In genomic region chr1:26190373-26190987, GRCh38 we compare ENCODE assay signal across 9 cellular contexts. TPM values are rescaled to one million over a fixed set of nuclear protein-coding genes. Genes with fewer than 3 reads are reported as not detected.
DNase-seq lines count a peak whose midpoint lies in the region; ATAC-seq and TF ChIP-seq lines count a peak whose summit lies in the region.
"Had no signal": no experiment of that assay in that cellular context is flagged by ENCODE, and none has a peak within 500 bp of the region (broad histone marks: within the 10 kb centered on the region; RNA-seq: fewer than 3 reads in every experiment).

Gene CATSPER4, plus strand, starts transcription at chr1:26190602. Its CDS starts 26 bp downstream, at chr1:26190628.

- H3K27ac Mint-ChIP-seq in CD4-positive, alpha-beta memory T cell, result peak within 1 kb of the TSS in 4 of 7 donors; percentile 36 to 88 (median 66)
- H3K27ac Mint-ChIP-seq in activated naive CD8-positive, alpha-beta T cell treated with anti-CD3 and anti-CD28 coated beads, Interleukin-2, amount 50 U/mL, for 24 hours, result peak within 1 kb of the TSS; percentile 16
- H3K27ac Mint-ChIP-seq in activated T-cell treated with anti-CD3 and anti-CD28 coated beads, Interleukin-2, amount 50 U/mL, for 24 hours, result no peak within 1 kb of the TSS

- H3K4me3 Mint-ChIP-seq in CD4-positive, alpha-beta memory T cell, result no peak within 1 kb of the TSS
- H3K4me3 Mint-ChIP-seq in activated naive CD8-positive, alpha-beta T cell treated with anti-CD3 and anti-CD28 coated beads, Interleukin-2, amount 50 U/mL, for 24 hours, result no peak within 1 kb of the TSS
- no peak within 1 kb of the TSS for H3K4me3 Mint-ChIP-seq in activated T-cell treated with anti-CD3 and anti-CD28 coated beads, Interleukin-2, amount 50 U/mL, for 24 hours

- H3K36me3 ChIP-seq in CD4-positive, alpha-beta memory T cell (ENCODE audit: insufficient read depth, low read length), result no peaks in the 10 kb centered on the region
- H3K36me3 ChIP-seq in right atrium auricular region, result no peaks in the 10 kb centered on the region

- TF ChIP-seq CTCF in HL-60 (IDR thresholded peaks at IDR 0.05; ENCODE audit: insufficient read depth, low read length) (peak; percentile 8), right atrium auricular region (IDR thresholded peaks at IDR 0.05) (peak in 1 of 2 donors; percentile 22)

- H3K4me1 ChIP-seq in CD4-positive, alpha-beta memory T cell (ENCODE audit: insufficient read depth, low read length), result peaks cover 7% of the 10 kb centered on the region
- H3K4me1 ChIP-seq in right atrium auricular region, result no peaks in the 10 kb centered on the region

- H3K4me1 Mint-ChIP-seq in CD4-positive, alpha-beta memory T cell, result peaks cover 6 to 30% (median 14%) of the 10 kb centered on the region in 4 donors
- peaks cover 10% of the 10 kb centered on the region for H3K4me1 Mint-ChIP-seq in activated naive CD8-positive, alpha-beta T cell treated with anti-CD3 and anti-CD28 coated beads, Interleukin-2, amount 50 U/mL, for 24 hours
- no peaks in the 10 kb centered on the region for H3K4me1 Mint-ChIP-seq in activated T-cell treated with anti-CD3 and anti-CD28 coated beads, Interleukin-2, amount 50 U/mL, for 24 hours (ENCODE audit: low read depth)

- no peaks in the 10 kb centered on the region for H3K27me3 Mint-ChIP-seq in CD4-positive, alpha-beta memory T cell
- no peaks in the 10 kb centered on the region for H3K27me3 Mint-ChIP-seq in activated naive CD8-positive, alpha-beta T cell treated with anti-CD3 and anti-CD28 coated beads, Interleukin-2, amount 50 U/mL, for 24 hours
- H3K27me3 Mint-ChIP-seq in activated T-cell treated with anti-CD3 and anti-CD28 coated beads, Interleukin-2, amount 50 U/mL, for 24 hours, result no peaks in the 10 kb centered on the region

- H3K36me3 Mint-ChIP-seq in CD4-positive, alpha-beta memory T cell, result no peaks in the 10 kb centered on the region
- no peaks in the 10 kb centered on the region for H3K36me3 Mint-ChIP-seq in activated naive CD8-positive, alpha-beta T cell treated with anti-CD3 and anti-CD28 coated beads, Interleukin-2, amount 50 U/mL, for 24 hours (ENCODE audit: low read depth)
- no peaks in the 10 kb centered on the region for H3K36me3 Mint-ChIP-seq in activated T-cell treated with anti-CD3 and anti-CD28 coated beads, Interleukin-2, amount 50 U/mL, for 24 hours (ENCODE audit: low read depth)

- H3K9me3 Mint-ChIP-seq in CD4-positive, alpha-beta memory T cell, result peaks cover 0 to 1% (median 0%) of the 10 kb centered on the region in 8 donors
- no peaks in the 10 kb centered on the region for H3K9me3 Mint-ChIP-seq in activated naive CD8-positive, alpha-beta T cell treated with anti-CD3 and anti-CD28 coated beads, Interleukin-2, amount 50 U/mL, for 24 hours
- H3K9me3 Mint-ChIP-seq in activated T-cell treated with anti-CD3 and anti-CD28 coated beads, Interleukin-2, amount 50 U/mL, for 24 hours, result no peaks in the 10 kb centered on the region

- no peaks in the 10 kb centered on the region for H3K27me3 ChIP-seq in CD4-positive, alpha-beta memory T cell (ENCODE audit: insufficient read depth, low read length)
- H3K27me3 ChIP-seq in HL-60 (ENCODE audit: insufficient read depth, poor library complexity, severe bottlenecking) (no peaks in the 10 kb centered on the region), right atrium auricular region (no peaks in the 10 kb centered on the region)

- ATAC-seq in activated naive CD8-positive, alpha-beta T cell treated with anti-CD3 and anti-CD28 coated beads, Interleukin-2, amount 50 U/mL, for 24 hours, result no peak
- ATAC-seq in HG03097 (IDR thresholded peaks at IDR 0.05; ENCODE audit: low FRiP score, unreplicated experiment), result no peak

- H3K4me3 ChIP-seq in CD4-positive, alpha-beta memory T cell (ENCODE audit: low read length in 2 of 2), result no peak within 1 kb of the TSS
- H3K4me3 ChIP-seq in HL-60 (replicated peaks; ENCODE audit: insufficient read depth, low read length), result no peak within 1 kb of the TSS
- no peak within 1 kb of the TSS for H3K4me3 ChIP-seq in right atrium auricular region

- no peaks in the 10 kb centered on the region for H3K9me3 ChIP-seq in CD4-positive, alpha-beta memory T cell (ENCODE audit: control insufficient read depth in 1 of 2, low read length in 2 of 2)
- no peaks in the 10 kb centered on the region for H3K9me3 ChIP-seq in right atrium auricular region

- intact Hi-C loops in CD4-positive, alpha-beta memory T cell (cut with micrococcal nuclease), result loop anchor here (1.0 kb wide), 1 partner anchor 44 kb away; the partner anchor contains the start of gene CEP85

- CTCF ChIA-PET in CD4-positive, alpha-beta memory T cell (lab: Charles Lee; ENCODE audit: partially characterized antibody), result interaction anchor here (0.9 to 4.6 kb wide), 7 partner anchors 9 to 227 kb away, joined by 3 to 37 read pairs (median 4); partner anchors contain the start of genes CEP85 and ZNF593

- DNase-seq in CD4-positive, alpha-beta memory T cell, result peak in 4 of 5 donors; percentile 13 to 33 (median 18)
- DNase-seq in HL-60 (ENCODE audit: low read depth in 1 of 2, low spot score in 1 of 2) (no peak), left kidney (ENCODE audit: low read depth, low spot score) (peak; percentile 95), NAMALWA (ENCODE audit: low spot score) (no peak), right atrium auricular region (ENCODE audit: low spot score) (no peak)
- no peak for DNase-seq in activated naive CD8-positive, alpha-beta T cell treated with anti-CD3 and anti-CD28 coated beads, Interleukin-2, amount 50 U/mL, for 24 hours
- no peak for DNase-seq in activated T-cell treated with anti-CD3 and anti-CD28 coated beads, Interleukin-2, amount 50 U/mL, for 24 hours
- DNase-seq: SIG-M5 had no signal

- POLR2A ChIA-PET in CD4-positive, alpha-beta memory T cell (lab: Charles Lee; ENCODE audit: partially characterized antibody), result no interaction called here

- no peak within 1 kb of the TSS for H3K27ac ChIP-seq in CD4-positive, alpha-beta memory T cell (ENCODE audit: low read depth, low read length)
- H3K27ac ChIP-seq in HL-60 (replicated peaks), result no peak within 1 kb of the TSS
- H3K27ac ChIP-seq in right atrium auricular region, result no peak within 1 kb of the TSS

RNA-seq across cellular contexts. Expression of gene CATSPER4, which starts in this region (rescaled TPM):
- not detected for total RNA-seq in CD4-positive, alpha-beta memory T cell
- polyA plus RNA-seq in CD4-positive, alpha-beta memory T cell, result not detected
- not detected for total RNA-seq in right atrium auricular region

Comparison
In these comparisons a context has a peak if more than half of its experiments do, and no peak if none do; other contexts are left out.
1. Peak in DNase-seq in CD4-positive, alpha-beta memory T cell; RNA of the gene not detected or under 1 TPM.